In genomic region chr11:113384551-113384950, GRCh38 we compare ENCODE assay signal across 10 cellular contexts. TPM values are rescaled to one million over a fixed set of nuclear protein-coding genes. Genes with fewer than 3 reads are reported as not detected.
DNase-seq lines count a peak whose midpoint lies in the region; ATAC-seq and TF ChIP-seq lines count a peak whose summit lies in the region.
"Had no signal": no experiment of that assay in that cellular context is flagged by ENCODE, and none has a peak within 500 bp of the region (broad histone marks: within the 10 kb centered on the region; RNA-seq: fewer than 3 reads in every experiment).

No MANE protein-coding gene starts in this region.

- no peak overlapping the region for H3K27ac Mint-ChIP-seq in activated CD8-positive, alpha-beta T cell treated with anti-CD3 and anti-CD28 coated beads for 36 hours

- TF ChIP-seq POLR2A in heart left ventricle (IDR thresholded peaks at IDR 0.05): no peak
- no peak for TF ChIP-seq POLR2A in gastrocnemius medialis (IDR thresholded peaks at IDR 0.05)

- peaks cover 2% of the 10 kb centered on the region for H3K27me3 Mint-ChIP-seq in activated CD8-positive, alpha-beta T cell treated with anti-CD3 and anti-CD28 coated beads for 36 hours

- no peak overlapping the region for H2AFZ ChIP-seq in fibroblast of lung (ENCODE audit: low read length)

- peaks cover 7% of the 10 kb centered on the region for H3K27me3 ChIP-seq in cardiac muscle cell
- peaks cover 0 to 36% (median 12%) of the 10 kb centered on the region in 9 donors for H3K27me3 ChIP-seq in heart left ventricle
- H3K27me3 ChIP-seq in fibroblast of lung (ENCODE audit: control insufficient read depth, insufficient read depth, low read length): peaks cover 12% of the 10 kb centered on the region
- peaks cover 16 to 23% (median 16%) of the 10 kb centered on the region in 3 donors for H3K27me3 ChIP-seq in gastrocnemius medialis
- H3K27me3 ChIP-seq: testis had no signal

- DNase-seq in cardiac muscle cell (ENCODE audit: low read depth in 1 of 2, low spot score in 1 of 2) (peak; percentile 17 to 94), heart left ventricle (no peak), RPMI7951 (ENCODE audit: low read depth) (peak; percentile 96), fibroblast of lung (ENCODE audit: low read depth in 2 of 2) (peak; percentile 91 to 96), gastrocnemius medialis (no peak)
- no peak for DNase-seq in activated CD8-positive, alpha-beta T cell treated with anti-CD3 and anti-CD28 coated beads for 36 hours
- DNase-seq: testis had no signal

- H3K9me3 ChIP-seq in cardiac muscle cell (ENCODE audit: low read depth) (no peaks in the 10 kb centered on the region), heart left ventricle (no peaks in the 10 kb centered on the region), fibroblast of lung (ENCODE audit: control insufficient read depth, insufficient read depth, low read depth, low read length) (no peaks in the 10 kb centered on the region), gastrocnemius medialis (no peaks in the 10 kb centered on the region)
- H3K9me3 ChIP-seq: testis had no signal

- in situ Hi-C loops in gastrocnemius medialis (cut with MboI; ENCODE audit: low sequenced_read_pairs in 4 of 4): no loop called here

- H3K27ac ChIP-seq in cardiac muscle cell (no peak overlapping the region), heart left ventricle (no peak overlapping the region), fibroblast of lung (ENCODE audit: insufficient read depth, low read length) (no peak overlapping the region), gastrocnemius medialis (no peak overlapping the region)
- H3K27ac ChIP-seq: testis had no signal

- no peak overlapping the region for H3K4me3 Mint-ChIP-seq in activated CD8-positive, alpha-beta T cell treated with anti-CD3 and anti-CD28 coated beads for 36 hours

- CTCF ChIA-PET in activated CD8-positive, alpha-beta T cell treated with anti-CD3 and anti-CD28 coated beads for 36 hours (lab: Charles Lee): no interaction called here

- H3K9ac ChIP-seq in fibroblast of lung (ENCODE audit: insufficient read depth, low read length): no peak overlapping the region

- H3K36me3 Mint-ChIP-seq in activated CD8-positive, alpha-beta T cell treated with anti-CD3 and anti-CD28 coated beads for 36 hours (ENCODE audit: low read depth): peaks cover 8% of the 10 kb centered on the region

- no peak for TF ChIP-seq CTCF in cardiac muscle cell (IDR thresholded peaks at IDR 0.05; ENCODE audit: low read depth, low read length)
- TF ChIP-seq CTCF in heart left ventricle (IDR thresholded peaks at IDR 0.05): no peak
- TF ChIP-seq CTCF in fibroblast of lung (conservative IDR thresholded peaks at IDR 0.05 in 1 of 2, IDR thresholded peaks at IDR 0.05 in 1 of 2; ENCODE audit: low read depth in 1 of 2, low read length in 2 of 2): no peak
- TF ChIP-seq CTCF in activated CD8-positive, alpha-beta T cell treated with anti-CD3 and anti-CD28 coated beads for 36 hours (IDR thresholded peaks at IDR 0.05): no peak
- no peak for TF ChIP-seq CTCF in gastrocnemius medialis (IDR thresholded peaks at IDR 0.05 in 4 of 5, conservative IDR thresholded peaks at IDR 0.05 in 1 of 5)

- no peak overlapping the region for H3K4me3 ChIP-seq in cardiac muscle cell
- no peak overlapping the region for H3K4me3 ChIP-seq in heart left ventricle
- H3K4me3 ChIP-seq in fibroblast of lung (replicated peaks in 1 of 4; ENCODE audit: control extremely low read depth in 1 of 4, insufficient read depth in 1 of 4, low read depth in 3 of 4, low read length in 4 of 4): no peak overlapping the region
- no peak overlapping the region for H3K4me3 ChIP-seq in gastrocnemius medialis
- H3K4me3 ChIP-seq: testis had no signal

- H4K20me1 ChIP-seq in fibroblast of lung (ENCODE audit: control insufficient read depth, extremely low read depth, insufficient read depth, low read length): no peaks in the 10 kb centered on the region

- POLR2A ChIA-PET in activated CD8-positive, alpha-beta T cell treated with anti-CD3 and anti-CD28 coated beads for 36 hours (lab: Charles Lee): interaction anchor here (0.5 kb wide), 1 partner anchor 53 kb away, joined by 3 read pairs; no protein-coding TSS in a partner anchor

- ATAC-seq in heart left ventricle: no peak
- ATAC-seq in activated CD8-positive, alpha-beta T cell treated with anti-CD3 and anti-CD28 coated beads for 36 hours: no peak
- no peak for ATAC-seq in GM21619 (IDR thresholded peaks at IDR 0.05; ENCODE audit: unreplicated experiment)
- no peak for ATAC-seq in GM18868 (IDR thresholded peaks at IDR 0.05; ENCODE audit: unreplicated experiment)
- no peak for ATAC-seq in gastrocnemius medialis
- ATAC-seq: Panc1 had no signal

- no peaks in the 10 kb centered on the region for H3K4me1 Mint-ChIP-seq in activated CD8-positive, alpha-beta T cell treated with anti-CD3 and anti-CD28 coated beads for 36 hours (ENCODE audit: low read depth)

- WGBS in heart left ventricle, 4 donors: 42 to 66% (median 62%) methylated on average over 3 of the region's 3 CpGs

- no peaks in the 10 kb centered on the region for H3K9me3 Mint-ChIP-seq in activated CD8-positive, alpha-beta T cell treated with anti-CD3 and anti-CD28 coated beads for 36 hours

- intact Hi-C loops in heart left ventricle (cut with DNase I) (no loop called here), gastrocnemius medialis (cut with DNase I; ENCODE audit: low total_unique reads) (no loop called here)
- intact Hi-C loops in activated CD8-positive, alpha-beta T cell treated with anti-CD3 and anti-CD28 coated beads for 36 hours (cut with micrococcal nuclease): no loop called here

- H3K36me3 ChIP-seq in cardiac muscle cell (no peaks in the 10 kb centered on the region), heart left ventricle (no peaks in the 10 kb centered on the region), fibroblast of lung (ENCODE audit: control insufficient read depth, insufficient read depth, low read length) (no peaks in the 10 kb centered on the region), gastrocnemius medialis (no peaks in the 10 kb centered on the region)

- H3K4me1 ChIP-seq in cardiac muscle cell (ENCODE audit: low read depth) (peaks cover 7% of the 10 kb centered on the region), heart left ventricle (peaks cover 0 to 7% (median 0%) of the 10 kb centered on the region in 12 donors), fibroblast of lung (ENCODE audit: control insufficient read depth, extremely low read depth, insufficient read depth, low read length) (peaks cover 2% of the 10 kb centered on the region), gastrocnemius medialis (no peaks in the 10 kb centered on the region)
- H3K4me1 ChIP-seq: testis had no signal

- H3K79me2 ChIP-seq in fibroblast of lung (ENCODE audit: control insufficient read depth, insufficient read depth, low read length): no peaks in the 10 kb centered on the region

- H3K4me2 ChIP-seq in fibroblast of lung (ENCODE audit: extremely low read depth, insufficient read depth, low read length): no peak overlapping the region

RNA-seq across cellular contexts. Expression of gene ANKK1, which starts 3.0 kb away (rescaled TPM):
- 0.09 and 0.18 TPM in 2 replicates for total RNA-seq in cardiac muscle cell
- polyA plus RNA-seq in cardiac muscle cell: not detected in 2 replicates
- total RNA-seq in heart left ventricle: under 1 TPM in 2 of 9 donors, not detected in 7; 0.09 to 0.24 TPM
- polyA plus RNA-seq in heart left ventricle: under 1 TPM; 0.03 to 0.11 TPM
- total RNA-seq in RPMI7951 (2014; rRNA removed; shearing (Covaris generic)): 0.20 and 0.24 TPM in 2 replicates
- under 0.01 TPM in 1 of 2 replicates, not detected in the other for total RNA-seq in fibroblast of lung
- not detected in 2 replicates for polyA plus RNA-seq in fibroblast of lung
- polyA plus RNA-seq in fibroblast of lung (2012): not detected in 2 replicates
- not detected in 2 replicates for polyA minus RNA-seq in fibroblast of lung (ENCODE audit: low replicate concordance)
- not detected for total RNA-seq in activated CD8-positive, alpha-beta T cell treated with anti-CD3 and anti-CD28 coated beads for 36 hours
- 1 to 10 TPM in 1 of 4 donors, under 1 TPM in 1, not detected in 2; 0.46 to 1.0 TPM for total RNA-seq in gastrocnemius medialis

Comparison
In these comparisons a context has a peak if more than half of its experiments do, and no peak if none do; other contexts are left out.
1. DNase-seq: peak in cardiac muscle cell (2 of 2), RPMI7951 (single experiment) and fibroblast of lung (2 of 2); none in heart left ventricle (0 of 5), activated CD8-positive, alpha-beta T cell treated with anti-CD3 and anti-CD28 coated beads for 36 hours (single experiment) and gastrocnemius medialis (0 of 2).